ENCODE assay signal across 22 cellular contexts in genomic region chr14:33126433-33126832, GRCh38.
A peak's percentile ranks its signal among the peaks of the same experiment; 100 is the strongest.
DNase-seq lines count a peak whose midpoint lies in the region; ATAC-seq, FAIRE-seq and TF ChIP-seq lines count a peak whose summit lies in the region.
"Had no signal": no experiment of that assay in that cellular context is flagged by ENCODE, and none has a peak within 500 bp of the region (broad histone marks: within the 10 kb centered on the region; RNA-seq: fewer than 3 reads in every experiment).

No MANE protein-coding gene starts in this region.

- H3K9ac ChIP-seq in keratinocyte (ENCODE audit: control insufficient read depth, extremely low read depth, insufficient read depth, low read length) = no peak overlapping the region

- no peak for TF ChIP-seq CTCF in GM23338 (conservative IDR thresholded peaks at IDR 0.05; ENCODE audit: low read depth in 2 of 2)
- no peak for TF ChIP-seq CTCF in keratinocyte (optimal IDR thresholded peaks at IDR 0.05 in 1 of 3, IDR thresholded peaks at IDR 0.05 in 1 of 3, conservative IDR thresholded peaks at IDR 0.05 in 1 of 3; ENCODE audit: extremely low read depth in 1 of 3, insufficient read depth in 2 of 3, low read length in 3 of 3)
- no peak for TF ChIP-seq CTCF in foreskin fibroblast (IDR thresholded peaks at IDR 0.05; ENCODE audit: low read depth, low read length)

- dilution Hi-C loops in keratinocyte (cut with MboI; ENCODE audit: extremely low pct_ligation_motif_present, low sequenced_read_pairs) = no loop called here

- no peak overlapping the region for H3K4me2 ChIP-seq in GM23338
- H3K4me2 ChIP-seq in keratinocyte (ENCODE audit: control insufficient read depth, extremely low read depth, insufficient read depth, low read depth, low read length) = no peak overlapping the region

- no peaks in the 10 kb centered on the region for H3K9me1 ChIP-seq in keratinocyte (ENCODE audit: control insufficient read depth, extremely low read depth, insufficient read depth, low read length)

- H3K27ac Mint-ChIP-seq in GM23338 = no peak overlapping the region
- H3K27ac Mint-ChIP-seq: CD4-positive, CD25-positive, alpha-beta regulatory T cell; CD8-positive, alpha-beta memory T cell; HFFc6 had no signal

- H3K79me2 ChIP-seq in GM23338 (replicated peaks; ENCODE audit: insufficient read depth) (no peaks in the 10 kb centered on the region), keratinocyte (ENCODE audit: control insufficient read depth, insufficient read depth, low read length) (no peaks in the 10 kb centered on the region)

- no peaks in the 10 kb centered on the region for H3K4me1 ChIP-seq in GM23338 (ENCODE audit: insufficient read depth)
- H3K4me1 ChIP-seq in keratinocyte (ENCODE audit: control insufficient read depth, extremely low read depth, insufficient read depth, low read length) = peaks cover 3% of the 10 kb centered on the region
- H3K4me1 ChIP-seq: BE2C had no signal

- no peaks in the 10 kb centered on the region for H3K4me1 Mint-ChIP-seq in GM23338
- H3K4me1 Mint-ChIP-seq: CD4-positive, CD25-positive, alpha-beta regulatory T cell; CD8-positive, alpha-beta memory T cell had no signal

- H3K27me3 Mint-ChIP-seq in GM23338 (ENCODE audit: insufficient read depth, low read depth, poor library complexity) = peaks cover 3% of the 10 kb centered on the region
- H3K27me3 Mint-ChIP-seq: CD4-positive, CD25-positive, alpha-beta regulatory T cell; CD8-positive, alpha-beta memory T cell had no signal

- H3K4me3 ChIP-seq in GM23338 (no peak overlapping the region), keratinocyte (ENCODE audit: control insufficient read depth in 2 of 3, extremely low read depth in 1 of 3, insufficient read depth in 2 of 3, low read depth in 1 of 3, low read length in 3 of 3) (no peak overlapping the region), foreskin fibroblast (ENCODE audit: low read depth in 1 of 2, low read length in 2 of 2) (no peak overlapping the region)
- H3K4me3 ChIP-seq: GM12878 had no signal

- 0 out of 2 replicates have a peak overlapping the region, but pooled peaks have one; percentile 5 for H2AFZ ChIP-seq in GM23338
- H2AFZ ChIP-seq in keratinocyte (ENCODE audit: control insufficient read depth, low read length) = peak overlapping the region; percentile 27

- H3K27ac ChIP-seq in GM23338 (ENCODE audit: low read depth) (no peak overlapping the region), keratinocyte (ENCODE audit: control insufficient read depth, insufficient read depth, low read length) (no peak overlapping the region)

- no peak for TF ChIP-seq POLR2A in GM18505 (IDR thresholded peaks at IDR 0.05; ENCODE audit: borderline replicate concordance, extremely low read depth, insufficient read depth, insufficient read length)

- no peak for FAIRE-seq in keratinocyte (lab: Jason Lieb, UNC)
- FAIRE-seq: GM12878, GM19239, HTR-8/SVneo had no signal

- H4K20me1 ChIP-seq in GM23338 (replicated peaks; ENCODE audit: insufficient read depth) (no peaks in the 10 kb centered on the region), keratinocyte (ENCODE audit: control insufficient read depth, extremely low read depth, insufficient read depth, low read length) (no peaks in the 10 kb centered on the region)

- no peaks in the 10 kb centered on the region for H3K9me3 ChIP-seq in keratinocyte (ENCODE audit: control insufficient read depth, low read depth, low read length)
- H3K9me3 ChIP-seq: BE2C had no signal

- H3K27me3 ChIP-seq in GM23338 (ENCODE audit: insufficient read depth) = no peaks in the 10 kb centered on the region
- H3K27me3 ChIP-seq in keratinocyte (ENCODE audit: control insufficient read depth, extremely low read depth, insufficient read depth, low read length) = no peaks in the 10 kb centered on the region

- H3K36me3 ChIP-seq in GM23338 (ENCODE audit: insufficient read depth) (no peaks in the 10 kb centered on the region), keratinocyte (ENCODE audit: control insufficient read depth in 2 of 2, extremely low read depth in 1 of 2, insufficient read depth in 2 of 2, low read length in 2 of 2) (no peaks in the 10 kb centered on the region)
- H3K36me3 ChIP-seq: BE2C had no signal

- DNase-seq in GM23338 (ENCODE audit: low spot score) = no peak
- DNase-seq in NCI-H69 (lab: John Stamatoyannopoulos, UW) = peak; percentile 8
- no peak for DNase-seq in keratinocyte (ENCODE audit: low read depth, low spot score)
- no peak for DNase-seq in foreskin fibroblast
- DNase-seq: ACHN; BE2C; C1 segment of cervical spinal cord; CD4-positive, CD25-positive, alpha-beta regulatory T cell; CD8-positive, alpha-beta memory T cell; COR-L47; DMS 273 treated with DMSO at 0.1 percent for 48 hours; DMS53; DND-41; EL; HCEC 1CT; HFFc6; IMR-90 had no signal

- no peaks in the 10 kb centered on the region for H3K9me2 ChIP-seq in GM23338 (ENCODE audit: insufficient read depth)

- H3F3A ChIP-seq in GM23338 (replicated peaks; ENCODE audit: low read depth) = no peaks in the 10 kb centered on the region

- no peaks in the 10 kb centered on the region for H3K9me3 Mint-ChIP-seq in GM23338

- no peak overlapping the region for H3K4me3 Mint-ChIP-seq in GM23338
- H3K4me3 Mint-ChIP-seq: CD4-positive, CD25-positive, alpha-beta regulatory T cell; CD8-positive, alpha-beta memory T cell; HFFc6 had no signal

- no peaks in the 10 kb centered on the region for H3K36me3 Mint-ChIP-seq in GM23338 (ENCODE audit: low read depth)
- H3K36me3 Mint-ChIP-seq: CD4-positive, CD25-positive, alpha-beta regulatory T cell; CD8-positive, alpha-beta memory T cell had no signal

- ATAC-seq in GM23338 = no peak
- no peak for ATAC-seq in GM18505 (IDR thresholded peaks at IDR 0.05; ENCODE audit: unreplicated experiment)
- ATAC-seq in HG03025 (IDR thresholded peaks at IDR 0.05; ENCODE audit: low FRiP score, unreplicated experiment) = no peak
- ATAC-seq: GM12878 had no signal

TF ChIP-seq in GM23338, 12 proteins besides CTCF, POLR2A, EP300 and RAD21 (continues in another document):
- no peak for TF ChIP-seq REST (IDR thresholded peaks at IDR 0.05; ENCODE audit: unreplicated experiment)
- no peak for TF ChIP-seq ETS1 (IDR thresholded peaks at IDR 0.05)
- no peak for TF ChIP-seq JUNB (IDR thresholded peaks at IDR 0.05; ENCODE audit: unreplicated experiment)
- TF ChIP-seq STAT1 (IDR thresholded peaks at IDR 0.05; ENCODE audit: unreplicated experiment) = no peak
- no peak for TF ChIP-seq CREB1 (CRISPR knock-in tag; IDR thresholded peaks at IDR 0.05; ENCODE audit: low read depth)
- no peak for TF ChIP-seq ZNF114 (CRISPR knock-in tag; IDR thresholded peaks at IDR 0.05)
- no peak for TF ChIP-seq POLR2AphosphoS5 (IDR thresholded peaks at IDR 0.05; ENCODE audit: low read depth)
- no peak for TF ChIP-seq NANOG (IDR thresholded peaks at IDR 0.05; ENCODE audit: borderline replicate concordance)
